ENCODE assay signal across 1 cellular context in the genomic region with DNA sequence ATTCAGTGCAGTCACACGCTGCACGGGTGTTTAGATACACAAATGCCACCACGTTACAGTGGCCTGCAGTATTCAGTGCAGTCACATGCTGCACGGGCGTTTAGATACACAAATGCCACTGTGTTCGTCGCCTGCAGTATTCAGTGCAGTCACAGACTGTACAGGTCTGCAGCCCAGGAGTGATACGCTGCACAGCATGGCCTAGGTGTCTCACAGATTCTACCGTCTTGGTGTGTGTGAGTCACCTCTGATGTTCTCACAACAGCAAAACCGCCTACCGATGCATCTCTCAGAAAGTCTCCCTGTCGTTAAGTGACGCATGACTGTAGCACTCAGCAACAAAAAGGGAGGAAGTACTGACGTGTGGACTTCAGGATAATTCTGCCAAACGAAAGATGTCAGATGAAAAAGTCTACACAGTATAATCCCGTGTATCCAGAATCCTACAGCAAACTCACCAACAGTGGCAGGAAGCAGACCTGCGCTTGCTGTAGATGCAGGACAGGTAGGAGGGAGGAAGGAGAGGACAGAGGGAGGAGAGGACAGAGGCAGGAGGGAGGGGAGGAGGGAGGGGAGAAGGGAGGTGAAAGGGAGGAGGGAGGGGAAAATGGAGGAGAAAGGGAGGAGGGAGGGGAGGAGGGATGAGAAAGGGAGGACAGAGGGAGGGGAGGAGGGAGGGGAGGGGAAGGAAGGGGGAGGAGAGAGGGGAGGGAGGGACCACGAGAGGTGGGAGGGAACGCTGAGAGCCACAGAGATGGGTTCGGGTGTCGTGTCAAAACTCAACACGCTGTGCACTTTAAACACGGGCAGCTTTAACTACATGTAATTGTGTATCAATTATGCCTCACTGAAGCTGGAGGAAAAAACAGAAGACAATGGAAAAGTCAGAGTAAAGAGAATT.
TF ChIP-seq lines count a peak whose summit lies in the region.

No MANE protein-coding gene starts in this region.

TF ChIP-seq in IMR-90, 13 proteins besides CTCF, POLR2A, EP300 and RAD21:
- no peak for TF ChIP-seq MAZ (IDR thresholded peaks at IDR 0.05; ENCODE audit: borderline replicate concordance, low read depth, low read length)
- TF ChIP-seq CHD1 (IDR thresholded peaks at IDR 0.05; ENCODE audit: low read depth, low read length) = no peak
- TF ChIP-seq BHLHE40 (IDR thresholded peaks at IDR 0.05; ENCODE audit: low read depth, low read length) = no peak
- no peak for TF ChIP-seq FOS (IDR thresholded peaks at IDR 0.05; ENCODE audit: low read depth, low read length)
- no peak for TF ChIP-seq ELK1 (IDR thresholded peaks at IDR 0.05; ENCODE audit: borderline replicate concordance, low read depth, low read length)
- no peak for TF ChIP-seq SMC3 (IDR thresholded peaks at IDR 0.05; ENCODE audit: low read depth, low read length)
- no peak for TF ChIP-seq RFX5 (IDR thresholded peaks at IDR 0.05; ENCODE audit: low read depth, low read length)
